Comparison of ENCODE assay signal across 22 cellular contexts in genomic region chr17:38589462-38590114, GRCh38. TPM values are rescaled to one million over a fixed set of nuclear protein-coding genes. Genes with fewer than 3 reads are reported as not detected.
"Had no signal": no experiment of that assay in that cellular context is flagged by ENCODE, and none has a peak within 500 bp of the region (broad histone marks: within the 10 kb centered on the region; RNA-seq: fewer than 3 reads in every experiment).

No MANE protein-coding gene starts in this region.

- H3K4me3 Mint-ChIP-seq: effector memory CD8-positive, alpha-beta T cell; immature natural killer cell; nephron progenitor cell; stimulated activated effector memory CD8-positive, alpha-beta T cell treated with anti-CD3 and anti-CD28 coated beads, Interleukin-12 subunit alpha, Interleukin-12 subunit beta, amount 100 ng/mL, for 72 hours had no signal

- H3K9me3 ChIP-seq: lower lobe of right lung, ovary, psoas muscle, sigmoid colon, stomach, thyroid gland, vagina had no signal

- H3K27me3 ChIP-seq: ovary, thyroid gland, vagina had no signal

- H3K27ac Mint-ChIP-seq: effector memory CD8-positive, alpha-beta T cell; immature natural killer cell; naive thymus-derived CD8-positive, alpha-beta T cell; nephron progenitor cell; stimulated activated effector memory CD8-positive, alpha-beta T cell treated with anti-CD3 and anti-CD28 coated beads, Interleukin-12 subunit alpha, Interleukin-12 subunit beta, amount 100 ng/mL, for 72 hours had no signal

- H3K36me3 Mint-ChIP-seq: naive thymus-derived CD8-positive, alpha-beta T cell had no signal

- H3K9me3 Mint-ChIP-seq: effector memory CD8-positive, alpha-beta T cell; immature natural killer cell; naive thymus-derived CD8-positive, alpha-beta T cell; nephron progenitor cell; stimulated activated effector memory CD8-positive, alpha-beta T cell treated with anti-CD3 and anti-CD28 coated beads, Interleukin-12 subunit alpha, Interleukin-12 subunit beta, amount 100 ng/mL, for 72 hours had no signal

- H3K27ac ChIP-seq: lower lobe of right lung, ovary, psoas muscle, sigmoid colon, stomach, thyroid gland, vagina had no signal

- H3K36me3 ChIP-seq: lower lobe of right lung, ovary, sigmoid colon, stomach, thyroid gland, vagina had no signal

- H3K4me3 ChIP-seq: lower lobe of right lung, ovary, psoas muscle, sigmoid colon, stomach, thyroid gland, vagina had no signal

- DNase-seq: dermis blood vessel endothelial cell; effector memory CD8-positive, alpha-beta T cell; hypothalamus; immature natural killer cell; islet precursor cell; left ventricle myocardium superior; lower lobe of right lung; naive thymus-derived CD8-positive, alpha-beta T cell; nephron progenitor cell; occipital lobe; ovary; psoas muscle; right cardiac atrium; sigmoid colon; stimulated activated CD4-positive, alpha-beta T cell treated with anti-CD3 and anti-CD28 coated beads, Interleukin-2, amount 100 ng/mL, for 24 hours; stimulated activated CD4-positive, alpha-beta T cell treated with anti-CD3 and anti-CD28 coated beads, Interleukin-4, amount 100 ng/mL, for 24 hours; stimulated activated naive CD4-positive, alpha-beta T cell treated with Interleukin-2 at 50 U/mL for 16 hours; stomach; thyroid gland had no signal

RNA-seq across cellular contexts. Expression of gene SRCIN1, which starts 16.2 kb away (rescaled TPM):
- total RNA-seq: fibroblast of villous mesenchyme had no signal
